In the genomic region with DNA sequence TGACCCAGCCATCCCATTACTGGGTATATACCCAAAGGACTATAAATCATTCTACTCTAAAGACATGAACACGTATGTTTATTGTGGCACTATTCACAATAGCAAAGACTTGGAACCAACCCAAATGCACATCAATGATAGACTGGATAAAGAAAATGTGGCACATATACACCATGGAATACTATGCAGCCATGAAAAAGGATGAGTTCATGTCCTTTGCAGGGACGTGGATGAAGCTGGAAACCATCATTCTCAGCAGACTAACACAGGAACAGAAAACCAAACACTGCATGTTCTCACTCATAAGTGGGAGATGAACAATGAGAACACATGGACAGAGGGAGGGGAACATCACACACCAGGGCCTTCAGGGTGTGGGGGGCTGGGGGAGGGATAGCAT, we compare ENCODE assay signal across 2 cellular contexts.
A peak's percentile ranks its signal among the peaks of the same experiment; 100 is the strongest.
DNase-seq lines count a peak whose midpoint lies in the region; ATAC-seq, FAIRE-seq and TF ChIP-seq lines count a peak whose summit lies in the region.
"Not testable (repeated sequence)": the region's sequence is repeated elsewhere in the genome, so short reads cannot be mapped to it uniquely, and the experiment has no call there.

No MANE protein-coding gene starts in this region.

- 0% methylated on average over 2 of the region's 2 CpGs for WGBS in K562 (ENCODE audit: insufficient coverage, low coverage, missing lambda C conversion rate)

- H3K79me2 ChIP-seq in K562 (ENCODE audit: control insufficient read depth, insufficient read depth, low read length), result not testable (repeated sequence)

- H3K9me1 ChIP-seq in K562 (ENCODE audit: control insufficient read depth, insufficient read depth, low read length), result not testable (repeated sequence)

- CTCF ChIA-PET in HEK293 (lab: Yijun Ruan, JAX); K562 (lab: Yijun Ruan, JAX; ENCODE audit: low intra/inter-chr PET ratio): not testable (repeated sequence)

- not testable (repeated sequence) for TF ChIP-seq RAD21 in K562 (CRISPR knock-in tag; conservative IDR thresholded peaks at IDR 0.05 in 1 of 2, IDR thresholded peaks at IDR 0.05 in 1 of 2)

- H2AFZ ChIP-seq in K562 (ENCODE audit: low read depth, low read length), result not testable (repeated sequence)

- POLR2A ChIA-PET in HEK293 (lab: Yijun Ruan, JAX); K562 (lab: Yijun Ruan, JAX): not testable (repeated sequence)

- H4K20me1 ChIP-seq in K562 (replicated peaks; ENCODE audit: control insufficient read depth, insufficient read depth, low read length), result not testable (repeated sequence)

- not testable (repeated sequence) for H3K36me3 ChIP-seq in HEK293 (ENCODE audit: control insufficient read depth in 2 of 2, insufficient read depth in 1 of 2, low read length in 2 of 2); K562 (ENCODE audit: control insufficient read depth, insufficient read depth, low read length)

- not testable (repeated sequence) for DNase-seq in K562 (ENCODE audit: extremely low read depth in 1 of 4, low spot score in 3 of 4)

- H3K9me3 ChIP-seq in HEK293 (ENCODE audit: control insufficient read depth, insufficient read depth, low read depth, low read length); K562 (replicated peaks; ENCODE audit: control insufficient read depth, insufficient read depth, low read depth, low read length): not testable (repeated sequence)

- in situ Hi-C loops in K562 (cut with MboI), result not testable (repeated sequence)

- H3K4me2 ChIP-seq in K562 (ENCODE audit: insufficient read depth, low read length), result not testable (repeated sequence)

- not testable (repeated sequence) for FAIRE-seq in K562 (lab: Jason Lieb, UNC)

- not testable (repeated sequence) for TF ChIP-seq EP300 in K562 (IDR thresholded peaks at IDR 0.05; ENCODE audit: low read length)

- TF ChIP-seq CTCF in HEK293 (tag by site-specific recombination; IDR thresholded peaks at IDR 0.05); K562 (IDR thresholded peaks at IDR 0.05 in 2 of 3, conservative IDR thresholded peaks at IDR 0.05 in 1 of 3; ENCODE audit: insufficient read depth in 2 of 3, low read depth in 1 of 3, low read length in 3 of 3): not testable (repeated sequence)

- not testable (repeated sequence) for H3K4me3 ChIP-seq in HEK293 (ENCODE audit: low read depth, low read length); K562

- H3K4me1 ChIP-seq in HEK293 (ENCODE audit: control insufficient read depth, insufficient read depth, low read length); K562 (replicated peaks in 1 of 2; ENCODE audit: control insufficient read depth in 2 of 2, insufficient read depth in 2 of 2, low read length in 2 of 2): not testable (repeated sequence)

- not testable (repeated sequence) for H3K9ac ChIP-seq in K562 (ENCODE audit: insufficient read depth in 1 of 2, low read depth in 2 of 2, low read length in 2 of 2)

- not testable (repeated sequence) for ATAC-seq in K562

- intact Hi-C loops in K562 (cut with micrococcal nuclease), result not testable (repeated sequence)

- not testable (repeated sequence) for H3K27me3 ChIP-seq in K562 (ENCODE audit: control insufficient read depth in 2 of 2, insufficient read depth in 2 of 2, low read length in 2 of 2)

- H3K27ac ChIP-seq in HEK293 (ENCODE audit: extremely low read depth, low read depth, low read length); K562 (ENCODE audit: extremely low read depth, low read depth, low read length): not testable (repeated sequence)

- TF ChIP-seq POLR2A in K562 (conservative IDR thresholded peaks at IDR 0.05), result not testable (repeated sequence)

- BruUV-seq in K562 (replicated peaks; lab: Mats Ljungman, UMichigan), result not testable (repeated sequence)

TF ChIP-seq in HEK293, 187 proteins besides CTCF, POLR2A, EP300 and RAD21:
- TF ChIP-seq ZNF146 (tag by site-specific recombination; IDR thresholded peaks at IDR 0.05), result peak; percentile 90

TF ChIP-seq in K562, 482 proteins besides CTCF, POLR2A, EP300 and RAD21:
- TF ChIP-seq ZNF146 (CRISPR knock-in tag; IDR thresholded peaks at IDR 0.05; ENCODE audit: unreplicated experiment), result peak; percentile 52
